ENCODE assay signal across 11 cellular contexts in the genomic region with DNA sequence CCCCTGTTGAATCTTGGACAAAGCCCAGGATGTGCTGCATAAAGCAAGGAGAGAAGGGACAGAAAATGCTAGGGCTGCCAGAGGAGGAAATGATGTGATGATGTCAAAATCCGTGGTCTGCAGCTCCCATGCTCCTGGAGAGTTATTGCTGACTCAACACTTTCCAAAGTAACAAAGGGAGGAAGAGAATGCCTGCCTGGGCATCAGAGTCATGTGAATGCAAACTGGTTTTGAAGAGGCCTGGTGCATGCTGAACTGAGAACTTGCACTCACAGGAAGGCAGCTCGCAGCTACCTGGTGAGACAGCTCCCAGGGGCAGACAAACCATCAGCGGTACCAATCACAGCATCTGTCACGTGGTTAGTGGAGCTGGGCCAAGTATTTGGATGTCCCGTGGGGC. TPM values are rescaled to one million over a fixed set of nuclear protein-coding genes. Genes with fewer than 3 reads are reported as not detected.
DNase-seq lines count a peak whose midpoint lies in the region; ATAC-seq, FAIRE-seq and TF ChIP-seq lines count a peak whose summit lies in the region.
"Had no signal": no experiment of that assay in that cellular context is flagged by ENCODE, and none has a peak within 500 bp of the region (broad histone marks: within the 10 kb centered on the region; RNA-seq: fewer than 3 reads in every experiment).

No MANE protein-coding gene starts in this region.

- intact Hi-C loops in sciatic nerve (cut with DNase I): no loop called here

- TF ChIP-seq CTCF in fibroblast of mammary gland (conservative IDR thresholded peaks at IDR 0.05; ENCODE audit: control insufficient read depth, insufficient read depth, low read depth, low read length): no peak

- no peak overlapping the region for H3K4me3 ChIP-seq in fibroblast of mammary gland (ENCODE audit: control insufficient read depth, low read depth, low read length)

- ATAC-seq in sciatic nerve (peak; percentile 69), GM19452 (IDR thresholded peaks at IDR 0.05; ENCODE audit: unreplicated experiment) (no peak), HG02588 (IDR thresholded peaks at IDR 0.05; ENCODE audit: unreplicated experiment) (no peak)
- ATAC-seq: stimulated activated effector memory CD8-positive, alpha-beta T cell treated with anti-CD3 and anti-CD28 coated beads, Interleukin-12 subunit alpha, Interleukin-12 subunit beta, amount 100 ng/mL, for 72 hours had no signal

- DNase-seq in RKO (ENCODE audit: low spot score): peak; percentile 17
- peak; percentile 36 for DNase-seq in fibroblast of mammary gland (ENCODE audit: low read depth)
- DNase-seq in sciatic nerve (ENCODE audit: low spot score): no peak
- DNase-seq in UCSD-AML1 (lab: John Stamatoyannopoulos, UW; ENCODE audit: unreplicated experiment): no peak
- no peak for DNase-seq in NCI-H1105 treated with DMSO at 0.1 percent for 48 hours (lab: John Stamatoyannopoulos, UW)
- DNase-seq: activated CD4-positive, alpha-beta T cell treated with anti-CD3 and anti-CD28 coated beads, Interleukin-2, amount 10 ng/mL, durations not matched to agents 24 days and 14 days; NCI-H1092 had no signal

- FAIRE-seq in G401.6 (lab: Jason Lieb, UNC): peak; percentile 99

RNA-seq across cellular contexts. Expression of gene MARVELD3, which starts 2.8 kb away (rescaled TPM):
- 0.36 TPM for total RNA-seq in sciatic nerve
- total RNA-seq: activated CD4-positive, alpha-beta T cell treated with anti-CD3 and anti-CD28 coated beads, Interleukin-2, amount 10 ng/mL, durations not matched to agents 24 days and 14 days had no signal

RNA-seq across cellular contexts. Expression of gene TAT, which starts 51.9 kb away (rescaled TPM):
- total RNA-seq in sciatic nerve: 0.13 TPM
- total RNA-seq: activated CD4-positive, alpha-beta T cell treated with anti-CD3 and anti-CD28 coated beads, Interleukin-2, amount 10 ng/mL, durations not matched to agents 24 days and 14 days had no signal

Comparison
In these comparisons a context has a peak if more than half of its experiments do, and no peak if none do; other contexts are left out.
1. DNase-seq: peak in RKO (single experiment) and fibroblast of mammary gland (single experiment); none in sciatic nerve (single experiment), UCSD-AML1 (single experiment) and NCI-H1105 treated with DMSO at 0.1 percent for 48 hours (single experiment).